Comparison of ENCODE assay signal across 11 cellular contexts in the genomic region with DNA sequence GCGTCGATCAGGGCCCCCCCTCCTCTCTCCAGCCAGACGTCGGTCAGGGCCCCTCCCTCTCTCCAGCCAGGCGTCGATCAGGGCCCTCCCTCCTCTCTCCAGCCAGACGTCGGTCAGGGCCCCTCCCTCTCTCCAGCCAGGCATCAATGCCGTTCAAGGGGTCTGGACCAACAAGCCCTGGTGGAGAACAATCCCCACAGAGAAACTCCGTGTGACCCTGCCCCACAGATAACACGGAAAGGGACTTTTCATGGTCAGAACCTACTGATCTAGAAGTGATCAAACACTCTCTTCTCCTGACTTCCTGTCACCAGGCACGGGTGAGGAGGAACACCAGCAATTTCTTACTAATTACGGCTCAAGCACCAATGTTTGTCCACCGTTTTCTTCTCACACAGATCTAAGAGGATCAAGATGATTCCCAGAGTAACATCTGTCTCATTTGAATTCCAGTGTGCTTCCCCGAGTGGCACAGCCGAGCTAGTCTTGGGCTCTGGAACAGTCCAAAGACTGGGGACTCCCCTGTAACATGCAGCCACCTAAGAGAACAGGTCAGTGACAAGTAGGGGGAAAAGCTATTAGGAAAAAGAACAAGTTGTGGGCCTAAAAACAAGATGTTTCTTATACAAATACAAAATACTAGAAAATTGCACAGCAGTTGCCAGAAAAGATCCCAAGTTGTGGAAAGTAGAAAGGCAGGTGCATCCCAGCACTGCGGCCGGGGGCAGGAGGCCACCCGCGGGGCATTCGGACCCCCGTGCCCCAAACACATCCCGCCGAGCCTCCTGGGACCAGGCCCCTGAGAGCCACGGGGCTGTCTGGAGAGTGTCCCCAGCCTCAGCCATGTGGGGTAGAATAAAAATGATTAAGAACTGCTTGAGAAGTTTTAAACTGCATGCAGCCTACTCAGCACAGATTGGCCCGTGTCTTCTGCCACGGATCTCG. TPM values are rescaled to one million over a fixed set of nuclear protein-coding genes. Genes with fewer than 3 reads are reported as not detected.
DNase-seq lines count a peak whose midpoint lies in the region; ATAC-seq, FAIRE-seq and TF ChIP-seq lines count a peak whose summit lies in the region.
"Had no signal": no experiment of that assay in that cellular context is flagged by ENCODE, and none has a peak within 500 bp of the region (broad histone marks: within the 10 kb centered on the region; RNA-seq: fewer than 3 reads in every experiment).

No MANE protein-coding gene starts in this region.

- H3K9ac ChIP-seq in mammary epithelial cell (ENCODE audit: insufficient read depth, low read length) (no peak overlapping the region), astrocyte (ENCODE audit: low read length) (peak overlapping the region; percentile 44), mucosa of stomach (ENCODE audit: low read length) (peak overlapping the region; percentile 28)

- FAIRE-seq in astrocyte (lab: Jason Lieb, UNC) = no peak

- no peaks in the 10 kb centered on the region for H3K9me3 ChIP-seq in mammary epithelial cell (replicated peaks; ENCODE audit: insufficient read depth, low read length)
- no peaks in the 10 kb centered on the region for H3K9me3 ChIP-seq in astrocyte (ENCODE audit: insufficient read depth, low read depth, low read length)
- H3K9me3 ChIP-seq in mucosa of stomach (ENCODE audit: control insufficient read depth, low read length) = no peaks in the 10 kb centered on the region
- no peaks in the 10 kb centered on the region for H3K9me3 ChIP-seq in upper lobe of left lung

- H3K4me3 Mint-ChIP-seq in MCF 10A (ENCODE audit: unreplicated experiment) (peak overlapping the region; percentile 14), astrocyte (ENCODE audit: unreplicated experiment) (peak overlapping the region; percentile 66)

- H3K9me3 Mint-ChIP-seq in MCF 10A (ENCODE audit: unreplicated experiment) = no peaks in the 10 kb centered on the region
- H3K9me3 Mint-ChIP-seq in astrocyte (ENCODE audit: unreplicated experiment) = no peaks in the 10 kb centered on the region

- WGBS in mammary epithelial cell (ENCODE audit: low coverage, missing lambda C conversion rate) = 84% methylated on average over 20 of the region's 28 CpGs
- 58 to 64% methylated on average over 18 to 24 of the region's 28 CpGs for WGBS in upper lobe of left lung, 2 donors

- H3K27ac Mint-ChIP-seq in MCF 10A (ENCODE audit: low read depth, unreplicated experiment) = peak overlapping the region; percentile 35
- H3K27ac Mint-ChIP-seq in astrocyte (ENCODE audit: unreplicated experiment) = peak overlapping the region; percentile 97

- H3K36me3 Mint-ChIP-seq in MCF 10A (ENCODE audit: insufficient read depth, unreplicated experiment) (peaks cover 4% of the 10 kb centered on the region), astrocyte (ENCODE audit: low read depth, unreplicated experiment) (peaks cover 6% of the 10 kb centered on the region)

- BruUV-seq in MCF 10A (replicated peaks; lab: Mats Ljungman, UMichigan) (no TSS peak), mammary epithelial cell (replicated peaks; lab: Mats Ljungman, UMichigan) (no TSS peak)

- H3K4me2 ChIP-seq in mammary epithelial cell (ENCODE audit: insufficient read depth, low read depth, low read length) (no peak overlapping the region), astrocyte (ENCODE audit: low read length) (peak overlapping the region; percentile 2)

- H3K27ac ChIP-seq in mammary epithelial cell (ENCODE audit: insufficient read depth, low read depth, low read length) (no peak overlapping the region), astrocyte (ENCODE audit: low read depth, low read length) (peak overlapping the region; percentile 66), upper lobe of left lung (peak overlapping the region; percentile 32 to 79 (median 55))

- peaks cover 7% of the 10 kb centered on the region for H3K4me1 ChIP-seq in mammary epithelial cell (ENCODE audit: insufficient read depth, low read length)
- peaks cover 63% of the 10 kb centered on the region for H3K4me1 ChIP-seq in astrocyte (ENCODE audit: insufficient read depth, low read length)
- peaks cover 19% of the 10 kb centered on the region for H3K4me1 ChIP-seq in mucosa of stomach (ENCODE audit: control insufficient read depth, insufficient read depth, low read length)
- peaks cover 12 to 58% (median 40%) of the 10 kb centered on the region in 4 donors for H3K4me1 ChIP-seq in upper lobe of left lung

- no peak for TF ChIP-seq POLR2A in upper lobe of left lung (IDR thresholded peaks at IDR 0.05)

- TF ChIP-seq EP300 in upper lobe of left lung (IDR thresholded peaks at IDR 0.05) = no peak

- ATAC-seq in upper lobe of left lung (ENCODE audit: low FRiP score in 2 of 2) = peak in 1 of 2 donors; percentile 24
- no peak for ATAC-seq in GM18519 (IDR thresholded peaks at IDR 0.05; ENCODE audit: low FRiP score, unreplicated experiment)

- intact Hi-C loops in MCF 10A (cut with micrococcal nuclease) = no loop called here
- intact Hi-C loops in mammary epithelial cell (cut with micrococcal nuclease) = no loop called here

- H3K27me3 ChIP-seq in mammary epithelial cell (ENCODE audit: insufficient read depth, low read length) (no peaks in the 10 kb centered on the region), astrocyte (ENCODE audit: insufficient read depth, low read length) (no peaks in the 10 kb centered on the region), mucosa of stomach (ENCODE audit: control insufficient read depth, insufficient read depth, low read length) (peaks cover 3% of the 10 kb centered on the region), upper lobe of left lung (no peaks in the 10 kb centered on the region)

- in situ Hi-C loops in mammary epithelial cell (cut with MboI; ENCODE audit: low sequenced_read_pairs in 2 of 2) = no loop called here

- no peaks in the 10 kb centered on the region for H4K20me1 ChIP-seq in mammary epithelial cell (ENCODE audit: insufficient read depth, low read length)
- peaks cover 37% of the 10 kb centered on the region for H4K20me1 ChIP-seq in astrocyte (ENCODE audit: insufficient read depth, low read length)

- dilution Hi-C loops in mammary epithelial cell (cut with HindIII; ENCODE audit: low sequenced_read_pairs) = loop anchor here (5.0 kb wide), 2 partner anchors 98 to 107 kb away; no protein-coding TSS in a partner anchor

- POLR2A ChIA-PET in MCF 10A (lab: Yijun Ruan, JAX) = no interaction called here
- POLR2A ChIA-PET in HEK293T (lab: Yijun Ruan, JAX) = no interaction called here

- no peaks in the 10 kb centered on the region for H3K27me3 Mint-ChIP-seq in MCF 10A (ENCODE audit: insufficient read depth, unreplicated experiment)
- H3K27me3 Mint-ChIP-seq in astrocyte (ENCODE audit: low read depth, unreplicated experiment) = no peaks in the 10 kb centered on the region

- CTCF ChIA-PET in MCF 10A (lab: Yijun Ruan, JAX) = no interaction called here
- CTCF ChIA-PET in mammary epithelial cell (lab: Charles Lee; ENCODE audit: low non-redundant PET) = no interaction called here
- CTCF ChIA-PET in HEK293T (lab: Yijun Ruan, JAX) = no interaction called here

- peaks cover 13% of the 10 kb centered on the region for H3K4me1 Mint-ChIP-seq in MCF 10A (ENCODE audit: insufficient read depth, unreplicated experiment)
- H3K4me1 Mint-ChIP-seq in astrocyte (ENCODE audit: low read depth, unreplicated experiment) = peaks cover 58% of the 10 kb centered on the region

- TF ChIP-seq CTCF in MCF 10A (IDR thresholded peaks at IDR 0.05; ENCODE audit: unreplicated experiment) (no peak), mammary epithelial cell (conservative IDR thresholded peaks at IDR 0.05 in 1 of 2, IDR thresholded peaks at IDR 0.05 in 1 of 2; ENCODE audit: extremely low read depth in 1 of 2, insufficient read depth in 1 of 2, low read depth in 1 of 2, low read length in 2 of 2) (no peak), astrocyte (IDR thresholded peaks at IDR 0.05; ENCODE audit: insufficient read depth, low read depth, low read length) (no peak), upper lobe of left lung (IDR thresholded peaks at IDR 0.05) (no peak)

- H3K36me3 ChIP-seq in mammary epithelial cell (ENCODE audit: insufficient read depth, low read length) (no peaks in the 10 kb centered on the region), astrocyte (ENCODE audit: insufficient read depth, low read length) (no peaks in the 10 kb centered on the region), mucosa of stomach (ENCODE audit: control insufficient read depth, insufficient read depth, low read length) (no peaks in the 10 kb centered on the region), upper lobe of left lung (no peaks in the 10 kb centered on the region)

- DNase-seq in MCF 10A (ENCODE audit: unreplicated experiment) = no peak
- no peak for DNase-seq in mammary epithelial cell
- DNase-seq in astrocyte (ENCODE audit: low read depth) = no peak
- no peak for DNase-seq in upper lobe of left lung
- DNase-seq in HEK293T (ENCODE audit: extremely low spot score) = no peak
- no peak for DNase-seq in HuH-7.5 (ENCODE audit: low spot score)
- DNase-seq: SHP77 treated with DMSO at 0.1 percent for 48 hours had no signal

- peaks cover 3% of the 10 kb centered on the region for H3K79me2 ChIP-seq in mammary epithelial cell (ENCODE audit: insufficient read depth, low read length)
- H3K79me2 ChIP-seq in astrocyte (ENCODE audit: insufficient read depth, low read length) = peaks cover 78% of the 10 kb centered on the region

- H2AFZ ChIP-seq in mammary epithelial cell (ENCODE audit: low read depth, low read length) (no peak overlapping the region), astrocyte (ENCODE audit: low read depth, low read length) (no peak overlapping the region)

- H3K4me3 ChIP-seq in mammary epithelial cell (replicated peaks in 1 of 3; ENCODE audit: insufficient read depth in 1 of 3, low read depth in 2 of 3, low read length in 3 of 3) (no peak overlapping the region), astrocyte (ENCODE audit: insufficient read depth, low read depth, low read length) (no peak overlapping the region), mucosa of stomach (ENCODE audit: low read length) (no peak overlapping the region), upper lobe of left lung (no peak overlapping the region)

TF ChIP-seq in HEK293T, 16 proteins besides CTCF, POLR2A, EP300 and RAD21:
- TF ChIP-seq CTBP1 (IDR thresholded peaks at IDR 0.05; ENCODE audit: borderline replicate concordance) = no peak
- no peak for TF ChIP-seq SP1 (IDR thresholded peaks at IDR 0.05)

RNA-seq across cellular contexts. Expression of a gene that starts 11.7 kb away (rescaled TPM):
- 9.1 and 12.1 TPM in 2 replicates for total RNA-seq in MCF 10A (2022)
- total RNA-seq in mammary epithelial cell = 1 to 10 TPM; 5.2 to 8.4 TPM
- 4.0 TPM for polyA plus RNA-seq in mammary epithelial cell
- polyA minus RNA-seq in mammary epithelial cell = 2.5 TPM
- total RNA-seq in astrocyte = 41.1 and 41.4 TPM in 2 replicates
- total RNA-seq in upper lobe of left lung = 10 to 100 TPM; 11.4 to 52.4 (median 18.4) TPM

RNA-seq across cellular contexts. Expression of a gene that starts 58.3 kb away (rescaled TPM):
- total RNA-seq in MCF 10A (2022) (not detected in 2 replicates), mammary epithelial cell (not detected), astrocyte (not detected in 2 replicates), upper lobe of left lung (1 to 10 TPM in 1 of 6 donors, under 1 TPM in 2, not detected in 3; 0.67 to 3.6 (median 0.76) TPM)
- not detected for polyA plus RNA-seq in mammary epithelial cell
- polyA minus RNA-seq in mammary epithelial cell = not detected
- total RNA-seq: pulmonary artery endothelial cell, subcutaneous adipose tissue had no signal
